In genomic region chr6:41541364-41541763, GRCh38 we compare ENCODE assay signal across 8 cellular contexts.
"Had no signal": no experiment of that assay in that cellular context is flagged by ENCODE, and none has a peak within 500 bp of the region (broad histone marks: within the 10 kb centered on the region; RNA-seq: fewer than 3 reads in every experiment).

No MANE protein-coding gene starts in this region.

- H3K36me3 ChIP-seq: HAP-1 had no signal

- DNase-seq: H7, KG1 had no signal

- H3K4me2 ChIP-seq: GM23338 had no signal

- H3K9me3 ChIP-seq: HAP-1 had no signal

- H3K27ac ChIP-seq: HL-60 had no signal

- ATAC-seq: GM23338, HCT116, HepG2 had no signal

- H3K27me3 Mint-ChIP-seq: IgD-negative memory B cell had no signal

- H3K4me3 Mint-ChIP-seq: GM23338 had no signal

- H2AFZ ChIP-seq: GM23338 had no signal

- H3K9me3 Mint-ChIP-seq: GM23338, IgD-negative memory B cell had no signal

- FAIRE-seq: HepG2 had no signal

- H3K36me3 Mint-ChIP-seq: IgD-negative memory B cell had no signal

- H3K27ac Mint-ChIP-seq: GM23338 had no signal

- H3K4me3 ChIP-seq: GM23338, HAP-1 had no signal
